ENCODE assay signal across 13 cellular contexts in genomic region chr13:45871201-45871600, GRCh38. TPM values are rescaled to one million over a fixed set of nuclear protein-coding genes. Genes with fewer than 3 reads are reported as not detected.
"Had no signal": no experiment of that assay in that cellular context is flagged by ENCODE, and none has a peak within 500 bp of the region (broad histone marks: within the 10 kb centered on the region; RNA-seq: fewer than 3 reads in every experiment).

No MANE protein-coding gene starts in this region.

RNA-seq across cellular contexts. Expression of gene SIAH3, which starts 19.6 kb away (rescaled TPM):
- total RNA-seq: left cardiac atrium, left lobe of liver, left ventricle myocardium superior, lung microvascular endothelial cell, natural killer cell, osteocyte, right atrium auricular region, right lobe of liver, smooth muscle cell, transverse colon, vagina had no signal
- polyA plus RNA-seq: immature natural killer cell, smooth muscle cell, urinary bladder had no signal
